In genomic region chr1:230085178-230085515, GRCh38 we compare ENCODE assay signal across 8 cellular contexts. TPM values are rescaled to one million over a fixed set of nuclear protein-coding genes. Genes with fewer than 3 reads are reported as not detected.
DNase-seq lines count a peak whose midpoint lies in the region; ATAC-seq, FAIRE-seq and TF ChIP-seq lines count a peak whose summit lies in the region.

No MANE protein-coding gene starts in this region.

- POLR2A ChIA-PET in endothelial cell of umbilical vein (lab: Charles Lee), result no interaction called here

- dilution Hi-C loops in endothelial cell of umbilical vein (cut with MboI; ENCODE audit: extremely low pct_ligation_motif_present, low sequenced_read_pairs), result no loop called here

- H3K79me2 ChIP-seq in DND-41 (ENCODE audit: insufficient read depth, low read length) (peaks cover 95% of the 10 kb centered on the region), endothelial cell of umbilical vein (ENCODE audit: control insufficient read depth, insufficient read depth, low read length) (peaks cover 62% of the 10 kb centered on the region)

- no peak for TF ChIP-seq POLR2A in endothelial cell of umbilical vein (IDR thresholded peaks at IDR 0.05; ENCODE audit: low read depth, low read length)
- TF ChIP-seq POLR2A in sigmoid colon (IDR thresholded peaks at IDR 0.05), result no peak

- H3K36me3 ChIP-seq in DND-41 (ENCODE audit: insufficient read depth, low read length), result peaks cover 43% of the 10 kb centered on the region
- H3K36me3 ChIP-seq in RWPE2 (ENCODE audit: low read depth), result no peaks in the 10 kb centered on the region
- no peaks in the 10 kb centered on the region for H3K36me3 ChIP-seq in endothelial cell of umbilical vein (ENCODE audit: control insufficient read depth in 2 of 2, extremely low read depth in 1 of 2, insufficient read depth in 2 of 2, low read length in 2 of 2)
- peaks cover 0 to 3% (median 0%) of the 10 kb centered on the region in 4 donors for H3K36me3 ChIP-seq in sigmoid colon

- BruUV-seq in endothelial cell of umbilical vein (replicated peaks; lab: Mats Ljungman, UMichigan), result no TSS peak

- intact Hi-C loops in endothelial cell of umbilical vein (cut with micrococcal nuclease) (no loop called here), sigmoid colon (cut with DNase I) (no loop called here)

- peak overlapping the region in 1 of 2 experiments; percentile 44; a peak in 2 of 4 replicates for H3K4me3 ChIP-seq in DND-41 (ENCODE audit: low read depth in 1 of 2, low read length in 2 of 2)
- H3K4me3 ChIP-seq in RWPE2 (ENCODE audit: severe bottlenecking), result no peak overlapping the region
- no peak overlapping the region for H3K4me3 ChIP-seq in endothelial cell of umbilical vein (replicated peaks in 1 of 3; ENCODE audit: insufficient read depth in 1 of 3, low read depth in 1 of 3, low read length in 3 of 3)
- no peak overlapping the region for H3K4me3 ChIP-seq in sigmoid colon

- H3K9me3 ChIP-seq in DND-41 (ENCODE audit: insufficient read depth, low read length, severe bottlenecking), result peaks cover 4% of the 10 kb centered on the region
- no peaks in the 10 kb centered on the region for H3K9me3 ChIP-seq in RWPE2 (ENCODE audit: severe bottlenecking)
- H3K9me3 ChIP-seq in endothelial cell of umbilical vein (replicated peaks; ENCODE audit: control insufficient read depth, insufficient read depth, low read length), result no peaks in the 10 kb centered on the region
- peaks cover 0 to 3% (median 0%) of the 10 kb centered on the region in 4 donors for H3K9me3 ChIP-seq in sigmoid colon

- no peaks in the 10 kb centered on the region for H3K9me1 ChIP-seq in endothelial cell of umbilical vein (replicated peaks; ENCODE audit: control insufficient read depth, extremely low read depth, insufficient read depth, low read length)

- H3K4me2 ChIP-seq in DND-41 (ENCODE audit: insufficient read depth, low read length) (peak overlapping the region; percentile 63), endothelial cell of umbilical vein (ENCODE audit: insufficient read depth, low read length) (no peak overlapping the region)

- H3K27me3 ChIP-seq in DND-41 (ENCODE audit: insufficient read depth, low read length, poor library complexity) (no peaks in the 10 kb centered on the region), RWPE2 (ENCODE audit: insufficient read depth, poor library complexity, severe bottlenecking) (no peaks in the 10 kb centered on the region), endothelial cell of umbilical vein (ENCODE audit: control insufficient read depth in 2 of 2, insufficient read depth in 2 of 2, low read length in 2 of 2) (no peaks in the 10 kb centered on the region), sigmoid colon (no peaks in the 10 kb centered on the region)

- H3K4me1 ChIP-seq in DND-41 (ENCODE audit: insufficient read depth, low read length), result peaks cover 96% of the 10 kb centered on the region
- peaks cover 44% of the 10 kb centered on the region for H3K4me1 ChIP-seq in RWPE2 (ENCODE audit: insufficient read depth, poor library complexity, severe bottlenecking)
- H3K4me1 ChIP-seq in endothelial cell of umbilical vein (ENCODE audit: control insufficient read depth, extremely low read depth, insufficient read depth, low read length), result peaks cover 28% of the 10 kb centered on the region
- H3K4me1 ChIP-seq in sigmoid colon, result peaks cover 0 to 64% (median 46%) of the 10 kb centered on the region in 4 donors

- H4K20me1 ChIP-seq in DND-41 (ENCODE audit: insufficient read depth, low read length), result peaks cover 40% of the 10 kb centered on the region
- H4K20me1 ChIP-seq in endothelial cell of umbilical vein (replicated peaks; ENCODE audit: control insufficient read depth, extremely low read depth, insufficient read depth, low read length), result no peaks in the 10 kb centered on the region

- H3K27ac ChIP-seq in DND-41 (ENCODE audit: low read length), result peak overlapping the region; percentile 96
- peak overlapping the region; percentile 98 for H3K27ac ChIP-seq in RWPE2 (ENCODE audit: poor library complexity, severe bottlenecking)
- peak overlapping the region; percentile 48 for H3K27ac ChIP-seq in endothelial cell of umbilical vein (ENCODE audit: insufficient read depth, low read depth, low read length)
- H3K27ac ChIP-seq in sigmoid colon, result peak overlapping the region; percentile 54 to 81 (median 71)

- no peak for TF ChIP-seq CTCF in DND-41 (IDR thresholded peaks at IDR 0.05; ENCODE audit: borderline replicate concordance, extremely low read depth, low read length, poor library complexity, severe bottlenecking)
- no peak for TF ChIP-seq CTCF in RWPE2 (IDR thresholded peaks at IDR 0.05; ENCODE audit: poor library complexity, severe bottlenecking)
- no peak for TF ChIP-seq CTCF in endothelial cell of umbilical vein (IDR thresholded peaks at IDR 0.05; ENCODE audit: extremely low read depth in 1 of 2, insufficient read depth in 1 of 2, low read depth in 1 of 2, low read length in 2 of 2)
- TF ChIP-seq CTCF in sigmoid colon (IDR thresholded peaks at IDR 0.05), result no peak

- CTCF ChIA-PET in endothelial cell of umbilical vein (lab: Charles Lee), result interaction anchor here (1.0 to 2.4 kb wide), 4 partner anchors 16 to 130 kb away, joined by 3 to 11 read pairs (median 4); no protein-coding TSS in a partner anchor

- WGBS in sigmoid colon, 2 donors, result 76 to 86% methylated on average over 5 of the region's 5 CpGs

- H2AFZ ChIP-seq in DND-41 (ENCODE audit: low read depth, low read length) (no peak overlapping the region), endothelial cell of umbilical vein (ENCODE audit: low read depth, low read length) (no peak overlapping the region)

- ATAC-seq in DND-41 (ENCODE audit: insufficient read depth, low read depth), result no peak
- peak; percentile 45 for ATAC-seq in RWPE2 (ENCODE audit: low read depth)
- ATAC-seq in HG02798 (IDR thresholded peaks at IDR 0.05; ENCODE audit: poor library complexity, unreplicated experiment), result no peak

- peak overlapping the region; percentile 66 for H3K9ac ChIP-seq in DND-41 (ENCODE audit: low read depth, low read length)
- peak overlapping the region; percentile 6 for H3K9ac ChIP-seq in endothelial cell of umbilical vein (replicated peaks; ENCODE audit: extremely low read depth, insufficient read depth, low read length)

- no peak for FAIRE-seq in endothelial cell of umbilical vein (lab: Jason Lieb, UNC)

- TF ChIP-seq EP300 in sigmoid colon (IDR thresholded peaks at IDR 0.05), result no peak

- DNase-seq in DND-41 (no peak), RWPE2 (ENCODE audit: low spot score) (no peak), endothelial cell of umbilical vein (ENCODE audit: low read depth, low spot score) (no peak), sigmoid colon (no peak), cerebellar cortex (ENCODE audit: low spot score) (no peak), NCI-H510A treated with DMSO at 0.1 percent for 48 hours (lab: John Stamatoyannopoulos, UW) (no peak), T1000 (lab: John Stamatoyannopoulos, UW) (no peak)

TF ChIP-seq in endothelial cell of umbilical vein, 7 proteins besides CTCF, POLR2A, EP300 and RAD21:
- TF ChIP-seq EZH2 (IDR thresholded peaks at IDR 0.05; ENCODE audit: borderline replicate concordance, low read depth, low read length, severe bottlenecking) (no peak), POLR2AphosphoS5 (IDR thresholded peaks at IDR 0.05; ENCODE audit: insufficient read depth, low read depth, low read length) (no peak), MYC (IDR thresholded peaks at IDR 0.05; ENCODE audit: low read depth, low read length) (no peak), MAX (IDR thresholded peaks at IDR 0.05; ENCODE audit: insufficient read depth, insufficient read length) (no peak), JUN (IDR thresholded peaks at IDR 0.05; ENCODE audit: borderline replicate concordance, insufficient read depth, insufficient read length, low read depth) (no peak), FOS (IDR thresholded peaks at IDR 0.05; ENCODE audit: borderline replicate concordance, insufficient read depth, low read length) (no peak), GATA2 (IDR thresholded peaks at IDR 0.05; ENCODE audit: insufficient read depth, insufficient read length, low read depth, low read length) (no peak)

RNA-seq across cellular contexts. Expression of gene GALNT2, which starts 18.1 kb away (rescaled TPM):
- total RNA-seq in endothelial cell of umbilical vein, result 71.7 and 77.5 TPM in 2 replicates
- polyA plus RNA-seq in endothelial cell of umbilical vein, result 51.8 and 56.3 TPM in 2 replicates
- polyA plus RNA-seq in endothelial cell of umbilical vein (2011; cell fraction: cytosol; rRNA removed), result 56.8 and 62.3 TPM in 2 replicates
- polyA plus RNA-seq in endothelial cell of umbilical vein (2011; cell fraction: nucleus; rRNA removed), result 52.3 and 56.6 TPM in 2 replicates
- polyA plus RNA-seq in endothelial cell of umbilical vein (2012), result 90.9 and 108 TPM in 2 replicates
- polyA minus RNA-seq in endothelial cell of umbilical vein, result 62.0 and 63.0 TPM in 2 replicates
- polyA minus RNA-seq in endothelial cell of umbilical vein (2011; cell fraction: cytosol; rRNA and poly(A)+ RNA removed), result 93.1 TPM
- polyA minus RNA-seq in endothelial cell of umbilical vein (2011; cell fraction: nucleus; rRNA and poly(A)+ RNA removed), result 36.9 and 38.8 TPM in 2 replicates
- total RNA-seq in sigmoid colon, result 10 to 100 TPM; 32.6 to 38.5 (median 37.8) TPM
- polyA plus RNA-seq in sigmoid colon, result 10 to 100 TPM in 1 of 3 donors, 1 to 10 TPM in 2; 8.4 to 43.8 (median 9.5) TPM

Comparison
In these comparisons a context has a peak if more than half of its experiments do, and no peak if none do; other contexts are left out.
1. H3K27ac ChIP-seq: peak in every context shown above with its lines; median percentile 98 in RWPE2; 96 in DND-41; 71 in sigmoid colon; 48 in endothelial cell of umbilical vein.